In the genomic region with DNA sequence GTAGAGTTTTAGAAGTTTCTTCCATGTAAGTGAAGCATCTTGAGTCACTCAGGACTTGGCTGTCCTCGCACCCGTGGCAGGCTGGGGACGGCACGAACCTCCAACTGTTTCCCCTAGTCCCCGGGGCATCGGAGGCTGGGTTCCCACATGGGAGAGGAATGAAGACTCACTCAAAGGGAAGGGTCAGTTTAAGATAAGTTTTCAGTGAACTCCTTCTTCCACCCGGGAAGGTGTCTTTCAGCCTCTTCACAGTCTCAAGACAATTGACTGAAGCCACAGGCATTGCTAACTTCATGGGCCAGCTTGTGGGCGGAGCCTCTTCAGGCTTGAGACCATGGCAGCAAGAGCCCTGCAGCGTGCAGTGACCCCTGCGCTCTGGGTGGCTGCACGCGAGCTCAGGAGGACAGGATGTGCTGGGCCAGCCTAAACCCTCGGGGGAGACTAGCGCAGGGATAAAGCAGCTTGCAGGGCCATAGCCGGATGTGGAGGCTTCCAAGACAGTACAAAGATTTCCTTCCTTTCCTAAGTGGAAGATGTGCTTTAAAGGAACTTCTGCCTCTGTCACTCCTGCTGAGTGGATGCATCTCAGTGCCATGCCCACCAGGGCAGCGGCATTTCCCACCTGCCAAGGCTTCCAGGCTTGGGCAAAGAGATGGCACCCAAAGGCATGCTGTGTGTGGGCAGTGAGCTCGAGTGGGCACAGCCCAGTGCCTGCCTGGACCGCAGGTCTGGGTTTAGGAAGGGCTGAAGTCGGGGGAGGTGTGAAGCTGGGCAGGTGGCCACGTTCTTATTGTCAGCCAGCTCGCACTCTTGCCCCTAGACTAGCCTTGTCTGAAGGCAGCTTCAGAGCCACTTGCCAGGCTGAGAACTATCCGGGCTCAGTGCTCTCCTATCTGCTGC, we compare ENCODE assay signal across 11 cellular contexts. TPM values are rescaled to one million over a fixed set of nuclear protein-coding genes. Genes with fewer than 3 reads are reported as not detected.
A peak's percentile ranks its signal among the peaks of the same experiment; 100 is the strongest.
DNase-seq lines count a peak whose midpoint lies in the region; TF ChIP-seq lines count a peak whose summit lies in the region.
"Had no signal": no experiment of that assay in that cellular context is flagged by ENCODE, and none has a peak within 500 bp of the region (broad histone marks: within the 10 kb centered on the region; RNA-seq: fewer than 3 reads in every experiment).

No MANE protein-coding gene starts in this region.

- H3K36me3 ChIP-seq in liver (ENCODE audit: control insufficient read depth in 4 of 4, insufficient read depth in 3 of 4, low read depth in 1 of 4, low read length in 3 of 4): peaks cover 11 to 40% (median 22%) of the 10 kb centered on the region in 4 donors
- peaks cover 23% of the 10 kb centered on the region for H3K36me3 ChIP-seq in HAP-1 (replicated peaks)
- H3K36me3 ChIP-seq: ovary had no signal

- H3K4me1 ChIP-seq in liver (ENCODE audit: control insufficient read depth in 4 of 4, insufficient read depth in 4 of 4, low read length in 3 of 4) (peaks cover 0 to 8% (median 2%) of the 10 kb centered on the region in 4 donors), HAP-1 (no peaks in the 10 kb centered on the region)
- H3K4me1 ChIP-seq: A549 had no signal

- H3K4me3 ChIP-seq in liver (ENCODE audit: low read depth in 1 of 3, low read length in 3 of 3) (no peak overlapping the region), HAP-1 (no peak overlapping the region)
- H3K4me3 ChIP-seq: A549, ovary had no signal

- H3K27me3 ChIP-seq in liver (ENCODE audit: control insufficient read depth in 4 of 4, insufficient read depth in 4 of 4, low read length in 3 of 4) (no peaks in the 10 kb centered on the region), HAP-1 (ENCODE audit: low read depth) (no peaks in the 10 kb centered on the region)
- H3K27me3 ChIP-seq: ovary had no signal

- H3K9ac ChIP-seq in liver (ENCODE audit: low read depth in 1 of 2, low read length in 2 of 2): no peak overlapping the region

- TF ChIP-seq RAD21 in liver (IDR thresholded peaks at IDR 0.05): no peak

- H3K9me3 ChIP-seq in liver (ENCODE audit: control insufficient read depth in 4 of 4, low read length in 3 of 4) (no peaks in the 10 kb centered on the region), HAP-1 (no peaks in the 10 kb centered on the region)
- H3K9me3 ChIP-seq: A549, ovary had no signal

- H3K27ac ChIP-seq in liver (ENCODE audit: low read depth in 1 of 2, low read length in 2 of 2): no peak overlapping the region
- H3K27ac ChIP-seq: A549, HL-60, ovary had no signal

- no peak for TF ChIP-seq CTCF in AG09319 (IDR thresholded peaks at IDR 0.05; ENCODE audit: low read depth, low read length)
- TF ChIP-seq CTCF in liver (IDR thresholded peaks at IDR 0.05; ENCODE audit: low read depth, low read length, missing input control): no peak

- in situ Hi-C loops in HAP-1 (cut with MboI; ENCODE audit: low sequenced_read_pairs): no loop called here

- peak; percentile 19 for DNase-seq in AG09319 (ENCODE audit: extremely low read depth, low read depth)
- DNase-seq in brain pericyte (ENCODE audit: low read depth, low spot score): peak; percentile 56
- no peak for DNase-seq in HAP-1 (ENCODE audit: low spot score in 2 of 2)
- no peak for DNase-seq in NCI-H1930 (lab: John Stamatoyannopoulos, UW)
- no peak for DNase-seq in stimulated activated CD4-positive, alpha-beta T cell treated with anti-CD3 and anti-CD28 coated beads, Interleukin-15, amount 100 ng/mL, for 24 hours
- DNase-seq: activated gamma-delta T cell, NCI-H2227 treated with DMSO at 0.1 percent for 48 hours, ovary had no signal

- 80% methylated on average over 22 of the region's 22 CpGs for WGBS in liver

TF ChIP-seq in liver, 16 proteins besides CTCF, POLR2A, EP300 and RAD21:
- TF ChIP-seq FOXA2 (IDR thresholded peaks at IDR 0.05) (no peak), TAF1 (conservative IDR thresholded peaks at IDR 0.05) (no peak), RXRA (IDR thresholded peaks at IDR 0.05) (peak; percentile 42 to 61), HNF4A (conservative IDR thresholded peaks at IDR 0.05) (no peak), SP1 (IDR thresholded peaks at IDR 0.05) (peak; percentile 51), YY1 (IDR thresholded peaks at IDR 0.05) (no peak), NR2F2 (IDR thresholded peaks at IDR 0.05) (peak; percentile 76), JUND (IDR thresholded peaks at IDR 0.05) (no peak), FOXA1 (IDR thresholded peaks at IDR 0.05) (no peak)
- TF ChIP-seq, protein P1, sequence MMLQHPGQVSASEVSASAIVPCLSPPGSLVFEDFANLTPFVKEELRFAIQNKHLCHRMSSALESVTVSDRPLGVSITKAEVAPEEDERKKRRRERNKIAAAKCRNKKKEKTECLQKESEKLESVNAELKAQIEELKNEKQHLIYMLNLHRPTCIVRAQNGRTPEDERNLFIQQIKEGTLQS (IDR thresholded peaks at IDR 0.05): no peak
- TF ChIP-seq, protein P2, sequence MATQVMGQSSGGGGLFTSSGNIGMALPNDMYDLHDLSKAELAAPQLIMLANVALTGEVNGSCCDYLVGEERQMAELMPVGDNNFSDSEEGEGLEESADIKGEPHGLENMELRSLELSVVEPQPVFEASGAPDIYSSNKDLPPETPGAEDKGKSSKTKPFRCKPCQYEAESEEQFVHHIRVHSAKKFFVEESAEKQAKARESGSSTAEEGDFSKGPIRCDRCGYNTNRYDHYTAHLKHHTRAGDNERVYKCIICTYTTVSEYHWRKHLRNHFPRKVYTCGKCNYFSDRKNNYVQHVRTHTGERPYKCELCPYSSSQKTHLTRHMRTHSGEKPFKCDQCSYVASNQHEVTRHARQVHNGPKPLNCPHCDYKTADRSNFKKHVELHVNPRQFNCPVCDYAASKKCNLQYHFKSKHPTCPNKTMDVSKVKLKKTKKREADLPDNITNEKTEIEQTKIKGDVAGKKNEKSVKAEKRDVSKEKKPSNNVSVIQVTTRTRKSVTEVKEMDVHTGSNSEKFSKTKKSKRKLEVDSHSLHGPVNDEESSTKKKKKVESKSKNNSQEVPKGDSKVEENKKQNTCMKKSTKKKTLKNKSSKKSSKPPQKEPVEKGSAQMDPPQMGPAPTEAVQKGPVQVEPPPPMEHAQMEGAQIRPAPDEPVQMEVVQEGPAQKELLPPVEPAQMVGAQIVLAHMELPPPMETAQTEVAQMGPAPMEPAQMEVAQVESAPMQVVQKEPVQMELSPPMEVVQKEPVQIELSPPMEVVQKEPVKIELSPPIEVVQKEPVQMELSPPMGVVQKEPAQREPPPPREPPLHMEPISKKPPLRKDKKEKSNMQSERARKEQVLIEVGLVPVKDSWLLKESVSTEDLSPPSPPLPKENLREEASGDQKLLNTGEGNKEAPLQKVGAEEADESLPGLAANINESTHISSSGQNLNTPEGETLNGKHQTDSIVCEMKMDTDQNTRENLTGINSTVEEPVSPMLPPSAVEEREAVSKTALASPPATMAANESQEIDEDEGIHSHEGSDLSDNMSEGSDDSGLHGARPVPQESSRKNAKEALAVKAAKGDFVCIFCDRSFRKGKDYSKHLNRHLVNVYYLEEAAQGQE (IDR thresholded peaks at IDR 0.05): no peak
- TF ChIP-seq, protein P3, sequence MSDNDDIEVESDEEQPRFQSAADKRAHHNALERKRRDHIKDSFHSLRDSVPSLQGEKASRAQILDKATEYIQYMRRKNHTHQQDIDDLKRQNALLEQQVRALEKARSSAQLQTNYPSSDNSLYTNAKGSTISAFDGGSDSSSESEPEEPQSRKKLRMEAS (IDR thresholded peaks at IDR 0.05): no peak
- TF ChIP-seq, protein P4, sequence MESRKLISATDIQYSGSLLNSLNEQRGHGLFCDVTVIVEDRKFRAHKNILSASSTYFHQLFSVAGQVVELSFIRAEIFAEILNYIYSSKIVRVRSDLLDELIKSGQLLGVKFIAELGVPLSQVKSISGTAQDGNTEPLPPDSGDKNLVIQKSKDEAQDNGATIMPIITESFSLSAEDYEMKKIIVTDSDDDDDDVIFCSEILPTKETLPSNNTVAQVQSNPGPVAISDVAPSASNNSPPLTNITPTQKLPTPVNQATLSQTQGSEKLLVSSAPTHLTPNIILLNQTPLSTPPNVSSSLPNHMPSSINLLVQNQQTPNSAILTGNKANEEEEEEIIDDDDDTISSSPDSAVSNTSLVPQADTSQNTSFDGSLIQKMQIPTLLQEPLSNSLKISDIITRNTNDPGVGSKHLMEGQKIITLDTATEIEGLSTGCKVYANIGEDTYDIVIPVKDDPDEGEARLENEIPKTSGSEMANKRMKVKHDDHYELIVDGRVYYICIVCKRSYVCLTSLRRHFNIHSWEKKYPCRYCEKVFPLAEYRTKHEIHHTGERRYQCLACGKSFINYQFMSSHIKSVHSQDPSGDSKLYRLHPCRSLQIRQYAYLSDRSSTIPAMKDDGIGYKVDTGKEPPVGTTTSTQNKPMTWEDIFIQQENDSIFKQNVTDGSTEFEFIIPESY (IDR thresholded peaks at IDR 0.05): no peak

RNA-seq across cellular contexts. Expression of a gene that starts 32.9 kb away (rescaled TPM):
- 10 to 100 TPM; 19.5 to 26.7 TPM for total RNA-seq in liver
- 10 to 100 TPM; 12.4 to 15.5 TPM for polyA plus RNA-seq in liver

RNA-seq across cellular contexts. Expression of a gene that starts 36.9 kb away (rescaled TPM):
- 1 to 10 TPM in 1 of 2 donors, under 1 TPM in 1; 0.98 to 3.5 TPM for total RNA-seq in liver
- 1 to 10 TPM in 1 of 2 donors, under 1 TPM in 1; 0.83 to 4.8 TPM for polyA plus RNA-seq in liver

RNA-seq across cellular contexts. Expression of a gene that starts 56.6 kb away (rescaled TPM):
- 100 to 1,000 TPM in 1 of 2 donors, 10 to 100 TPM in 1; 44.8 to 121 TPM for total RNA-seq in liver
- 100 to 1,000 TPM in 1 of 2 donors, 10 to 100 TPM in 1; 36.3 to 173 TPM for polyA plus RNA-seq in liver

Comparison
In these comparisons a context has a peak if more than half of its experiments do, and no peak if none do; other contexts are left out.
1. DNase-seq: peak in AG09319 (single experiment) and brain pericyte (single experiment); none in HAP-1 (0 of 2), NCI-H1930 (0 of 2) and stimulated activated CD4-positive, alpha-beta T cell treated with anti-CD3 and anti-CD28 coated beads, Interleukin-15, amount 100 ng/mL, for 24 hours (single experiment).